In the genomic region with DNA sequence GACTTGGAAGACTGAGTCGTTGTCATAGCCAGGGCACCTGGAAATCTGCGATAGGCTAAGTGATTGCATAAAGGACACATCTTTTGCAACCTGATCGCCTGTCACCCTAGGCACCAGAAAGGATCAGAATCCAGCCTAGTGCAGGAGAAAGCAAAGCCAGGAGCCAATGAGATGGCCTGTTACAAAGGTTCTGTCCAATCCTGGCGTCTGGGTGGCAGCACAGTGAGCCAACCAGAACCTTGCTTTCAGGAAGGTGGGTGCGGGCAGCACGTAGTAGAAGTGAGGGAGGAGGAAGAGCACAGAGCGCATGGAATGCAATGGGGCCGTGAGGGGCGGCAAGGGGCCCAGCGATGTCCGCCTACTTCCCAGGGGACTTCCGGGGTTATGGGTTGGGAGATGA, we compare ENCODE assay signal across 17 cellular contexts.
DNase-seq lines count a peak whose midpoint lies in the region; ATAC-seq and TF ChIP-seq lines count a peak whose summit lies in the region.
"Had no signal": no experiment of that assay in that cellular context is flagged by ENCODE, and none has a peak within 500 bp of the region (broad histone marks: within the 10 kb centered on the region; RNA-seq: fewer than 3 reads in every experiment).

No MANE protein-coding gene starts in this region.

- no peak for TF ChIP-seq CTCF in GM12864 (IDR thresholded peaks at IDR 0.05; ENCODE audit: low read depth, low read length, missing control alignments)

- H3K4me3 ChIP-seq in GM12864 (ENCODE audit: low read depth, low read length), result peak overlapping the region; percentile 15; the same call in 1 of the 2 replicates
- H3K4me3 ChIP-seq: hepatocyte, left lung, sigmoid colon, thyroid gland had no signal

- DNase-seq in GM12864 (ENCODE audit: low read depth) (peak; percentile 8), T-helper 1 cell (peak in 3 of 5 donors; percentile 5 to 50 (median 25)), germinal center (ENCODE audit: low spot score) (peak; percentile 11), mesenteric fat pad (ENCODE audit: low spot score) (no peak)
- DNase-seq: activated naive CD4-positive, alpha-beta T cell treated with anti-CD3 and anti-CD28 coated beads, Interleukin-2, amount 50 U/mL, for 16 hours; Calu3; caudate nucleus; left lung; MV-4-11; NCI-H345; Right ventricle myocardium superior; sigmoid colon; thyroid gland had no signal

- ATAC-seq in GM21529 (IDR thresholded peaks at IDR 0.05; ENCODE audit: unreplicated experiment) (peak; percentile 7), GM18517 (IDR thresholded peaks at IDR 0.05; ENCODE audit: unreplicated experiment) (no peak), HG03439 (IDR thresholded peaks at IDR 0.05; ENCODE audit: unreplicated experiment) (no peak)
- ATAC-seq: left lung had no signal
